7 cellular contexts compared by ENCODE assay signal in genomic region chr9:72365525-72366256, GRCh38. TPM values are rescaled to one million over a fixed set of nuclear protein-coding genes. Genes with fewer than 3 reads are reported as not detected.
DNase-seq lines count a peak whose midpoint lies in the region; ATAC-seq, FAIRE-seq and TF ChIP-seq lines count a peak whose summit lies in the region.

No MANE protein-coding gene starts in this region.

- H3K27me3 Mint-ChIP-seq in activated B cell treated with CpG ODN at 0.5 μM for 24 hours = no peaks in the 10 kb centered on the region

- peak; percentile 36 for ATAC-seq in HG02885 (IDR thresholded peaks at IDR 0.05; ENCODE audit: poor library complexity, unreplicated experiment)
- ATAC-seq in activated B cell treated with CpG ODN at 0.5 μM for 24 hours (ENCODE audit: low read depth) = peak; percentile 47

- H3K36me3 ChIP-seq in skeletal muscle tissue (ENCODE audit: control insufficient read depth in 3 of 3, insufficient read depth in 3 of 3, low read length in 3 of 3) = peaks cover 2 to 3% (median 2%) of the 10 kb centered on the region in 3 donors

- H3K9me3 ChIP-seq in skeletal muscle tissue (ENCODE audit: control insufficient read depth in 3 of 3, low read length in 3 of 3) = no peaks in the 10 kb centered on the region

- peaks cover 37% of the 10 kb centered on the region for H3K4me1 Mint-ChIP-seq in activated B cell treated with CpG ODN at 0.5 μM for 24 hours

- intact Hi-C loops in activated B cell treated with CpG ODN at 0.5 μM for 24 hours (cut with micrococcal nuclease) = loop anchor here (1.0 to 5.0 kb wide), 10 partner anchors 15 to 1947 kb away; partner anchors contain the start of genes ABHD17B, C9orf85 and CEMIP2

- no peaks in the 10 kb centered on the region for H3K9me3 Mint-ChIP-seq in activated B cell treated with CpG ODN at 0.5 μM for 24 hours

- H3K27ac Mint-ChIP-seq in activated B cell treated with CpG ODN at 0.5 μM for 24 hours = peak overlapping the region; percentile 98

- H3K27ac ChIP-seq in skeletal muscle tissue (ENCODE audit: low read depth, low read length) = peak overlapping the region; percentile 100

- H3K27me3 ChIP-seq in skeletal muscle tissue (ENCODE audit: control insufficient read depth in 3 of 3, insufficient read depth in 3 of 3, low read length in 3 of 3) = no peaks in the 10 kb centered on the region

- peak overlapping the region; percentile 93 to 96 (median 93) for H3K9ac ChIP-seq in skeletal muscle tissue (ENCODE audit: low read depth in 1 of 3, low read length in 3 of 3)

- peak overlapping the region; percentile 47 to 57 for H3K4me3 ChIP-seq in cardiac fibroblast (replicated peaks in 1 of 2; ENCODE audit: low read depth in 2 of 2, low read length in 2 of 2)
- H3K4me3 ChIP-seq in skeletal muscle tissue (ENCODE audit: low read length in 3 of 3) = peak overlapping the region; percentile 67 to 90 (median 83)

- FAIRE-seq in GM18507 (lab: Jason Lieb, UNC) = peak; percentile 95

- CTCF ChIA-PET in activated B cell treated with CpG ODN at 0.5 μM for 24 hours (lab: Charles Lee) = interaction anchor here (1.4 to 1.7 kb wide), 3 partner anchors 60 to 78 kb away, joined by 5 to 7 read pairs (median 6); no protein-coding TSS in a partner anchor

- H3K36me3 Mint-ChIP-seq in activated B cell treated with CpG ODN at 0.5 μM for 24 hours (ENCODE audit: low read depth) = peaks cover 26% of the 10 kb centered on the region

- H3K4me3 Mint-ChIP-seq in activated B cell treated with CpG ODN at 0.5 μM for 24 hours = peak overlapping the region; percentile 96

- POLR2A ChIA-PET in activated B cell treated with CpG ODN at 0.5 μM for 24 hours (lab: Charles Lee) = interaction anchor here (0.6 to 5.0 kb wide), 21 partner anchors 9 to 1947 kb away, joined by 3 to 63 read pairs (median 5); partner anchors contain the start of genes ABHD17B, C9orf85 and CEMIP2

- DNase-seq in GM18507 (ENCODE audit: extremely low spot score, insufficient read length, low read depth) (peak; percentile 38), NCI-H2029 treated with DMSO at 0.1 percent for 48 hours (lab: John Stamatoyannopoulos, UW) (peak; percentile 81), activated B cell treated with CpG ODN at 0.5 μM for 24 hours (peak; percentile 67), cardiac fibroblast (ENCODE audit: low read depth in 2 of 2) (peak; percentile 90 to 95), iPS-NIHi7 (ENCODE audit: extremely low spot score) (peak; percentile 67)

- TF ChIP-seq CTCF in activated B cell treated with CpG ODN at 0.5 μM for 24 hours (IDR thresholded peaks at IDR 0.05) = no peak
- peak; percentile 7 for TF ChIP-seq CTCF in cardiac fibroblast (IDR thresholded peaks at IDR 0.05; ENCODE audit: low read depth, low read length)

- H3K4me1 ChIP-seq in skeletal muscle tissue (ENCODE audit: control insufficient read depth in 3 of 3, insufficient read depth in 3 of 3, low read length in 3 of 3) = peaks cover 8 to 15% (median 9%) of the 10 kb centered on the region in 3 donors

RNA-seq across cellular contexts. Expression of gene ZFAND5, which starts 0.7 kb away (rescaled TPM):
- 79.2 and 79.5 TPM in 2 replicates for total RNA-seq in activated B cell treated with CpG ODN at 0.5 μM for 24 hours
- total RNA-seq in skeletal muscle tissue = 104 TPM

Comparison
In these comparisons a context has a peak if more than half of its experiments do, and no peak if none do; other contexts are left out.
1. Peak in every context shown above with its lines: DNase-seq, ATAC-seq, H3K4me3 ChIP-seq and H3K27ac ChIP-seq.
2. DNase-seq: peak in every context shown above with its lines; median percentile 92 in cardiac fibroblast; 81 in NCI-H2029 treated with DMSO at 0.1 percent for 48 hours; 67 in activated B cell treated with CpG ODN at 0.5 μM for 24 hours; 67 in iPS-NIHi7; 38 in GM18507.